Comparison of ENCODE assay signal across 10 cellular contexts in the genomic region with DNA sequence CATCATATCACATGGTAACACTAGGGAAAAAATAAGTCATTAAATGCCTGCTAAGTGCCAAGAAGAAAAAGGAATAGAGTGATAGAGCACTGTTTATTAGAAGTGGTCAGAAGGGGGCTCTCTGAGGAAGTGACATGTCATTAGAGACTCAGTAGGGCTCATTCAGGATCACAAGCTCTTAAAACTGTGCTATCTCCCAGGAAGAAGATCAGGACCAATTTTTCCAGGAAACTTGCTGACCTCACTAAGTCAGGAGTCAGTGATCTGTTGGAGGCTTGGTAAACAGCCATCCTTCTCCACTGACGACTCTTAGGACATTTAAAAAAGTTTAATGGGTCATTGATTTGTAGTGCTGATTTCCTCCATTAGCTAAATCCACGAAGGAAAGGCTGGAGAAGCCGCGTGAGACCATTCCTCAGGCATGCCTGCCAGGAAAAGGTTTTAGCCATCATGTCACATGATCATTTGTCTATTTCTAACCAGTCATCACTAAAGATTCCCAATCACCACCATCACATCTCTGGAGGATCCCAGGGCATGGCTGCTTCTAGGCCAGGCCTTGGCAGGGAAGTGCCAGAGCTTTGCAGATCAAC. TPM values are rescaled to one million over a fixed set of nuclear protein-coding genes. Genes with fewer than 3 reads are reported as not detected.
DNase-seq lines count a peak whose midpoint lies in the region; ATAC-seq, FAIRE-seq and TF ChIP-seq lines count a peak whose summit lies in the region.
"Had no signal": no experiment of that assay in that cellular context is flagged by ENCODE, and none has a peak within 500 bp of the region (broad histone marks: within the 10 kb centered on the region; RNA-seq: fewer than 3 reads in every experiment).

No MANE protein-coding gene starts in this region.

- peak; percentile 10 to 31; a peak in 3 of 4 replicates for TF ChIP-seq RAD21 in H1 (IDR thresholded peaks at IDR 0.05 in 1 of 2, conservative IDR thresholded peaks at IDR 0.05 in 1 of 2; ENCODE audit: low read depth in 2 of 2, low read length in 2 of 2)

- no peak overlapping the region for H4K8ac ChIP-seq in H1 (ENCODE audit: extremely low read depth, insufficient read depth, low read length)

- TF ChIP-seq POLR2A in NB4 (IDR thresholded peaks at IDR 0.05; ENCODE audit: extremely low read depth, insufficient read length) (no peak), H1 (IDR thresholded peaks at IDR 0.05; ENCODE audit: control extremely low read depth in 1 of 2, low read depth in 2 of 2, low read length in 2 of 2) (no peak)

- H2BK120ac ChIP-seq in H1 (replicated peaks; ENCODE audit: low read depth, low read length): no peak overlapping the region

- no peak overlapping the region for H3K56ac ChIP-seq in H1 (replicated peaks; ENCODE audit: insufficient read length, low read depth, low read length)

- H3K4me2 ChIP-seq in BLaER1 (peak overlapping the region; percentile 58), H1 (ENCODE audit: insufficient read depth in 1 of 2, low read depth in 2 of 2, low read length in 2 of 2) (no peak overlapping the region)

- no peaks in the 10 kb centered on the region for H3K9me3 Mint-ChIP-seq in naive thymus-derived CD4-positive, alpha-beta T cell

- H3K18ac ChIP-seq in H1 (ENCODE audit: extremely low read depth, low read length): no peak overlapping the region

- H3K14ac ChIP-seq in H1 (ENCODE audit: insufficient read length): no peak overlapping the region

- no peaks in the 10 kb centered on the region for H3K79me1 ChIP-seq in H1 (ENCODE audit: low read depth, low read length)

- 78% methylated on average over 4 of the region's 4 CpGs; no CpG with 5 or more reads in 1 of the 2 experiments for WGBS in H1 (ENCODE audit: extremely low coverage in 1 of 2, insufficient coverage in 1 of 2, insufficient read length in 1 of 2, insufficient replicate concordance in 2 of 2, low coverage in 1 of 2, low lambda C conversion rate in 2 of 2, missing lambda C conversion rate in 1 of 2), 2 experiments

- H3K36me3 ChIP-seq in BLaER1 (no peaks in the 10 kb centered on the region), H1 (ENCODE audit: control insufficient read depth in 2 of 4, insufficient read depth in 4 of 4, low read length in 3 of 4) (no peaks in the 10 kb centered on the region), SJCRH30 (no peaks in the 10 kb centered on the region)
- no peaks in the 10 kb centered on the region for H3K36me3 ChIP-seq in naive thymus-derived CD4-positive, alpha-beta T cell (ENCODE audit: control insufficient read depth in 2 of 3, insufficient read depth in 3 of 3, low read length in 3 of 3)

- CTCF ChIA-PET in H1 (lab: Charles Lee; ENCODE audit: partially characterized antibody): interaction anchor here (0.7 to 6.4 kb wide), 13 partner anchors 9 to 296 kb away, joined by 3 to 60 read pairs (median 4); no protein-coding TSS in a partner anchor
- CTCF ChIA-PET in naive thymus-derived CD4-positive, alpha-beta T cell (lab: Charles Lee): interaction anchor here (0.6 to 4.8 kb wide), 11 partner anchors 8 to 84 kb away, joined by 3 to 67 read pairs (median 4); no protein-coding TSS in a partner anchor

- no peaks in the 10 kb centered on the region for H3K27me3 ChIP-seq in BLaER1
- no peaks in the 10 kb centered on the region for H3K27me3 ChIP-seq in H1 (replicated peaks in 1 of 4; ENCODE audit: control insufficient read depth in 3 of 4, extremely low read depth in 1 of 4, insufficient read depth in 3 of 4, low read length in 3 of 4)
- no peaks in the 10 kb centered on the region for H3K27me3 ChIP-seq in naive thymus-derived CD4-positive, alpha-beta T cell (ENCODE audit: control insufficient read depth in 2 of 2, insufficient read depth in 2 of 2, low read length in 2 of 2)
- H3K27me3 ChIP-seq in SJCRH30: peaks cover 34% of the 10 kb centered on the region

- peak; percentile 14 for TF ChIP-seq CTCF in NB4 (IDR thresholded peaks at IDR 0.05; ENCODE audit: low read depth, low read length)
- TF ChIP-seq CTCF in H1 (IDR thresholded peaks at IDR 0.05; ENCODE audit: control extremely low read depth in 1 of 3, insufficient read depth in 1 of 3, low read depth in 1 of 3, low read length in 3 of 3): no peak; a peak in 1 of 4 replicates

- H2BK15ac ChIP-seq in H1 (ENCODE audit: low read length): no peak overlapping the region

- no peaks in the 10 kb centered on the region for H3K79me2 ChIP-seq in H1 (ENCODE audit: control insufficient read depth in 1 of 2, insufficient read depth in 2 of 2, low read length in 2 of 2)

- H3K4me3 ChIP-seq in BLaER1 (no peak overlapping the region), NB4 (ENCODE audit: low read depth, low read length) (no peak overlapping the region), H1 (ENCODE audit: extremely low read depth in 1 of 4, insufficient read depth in 2 of 4, low read depth in 3 of 4, low read length in 4 of 4) (no peak overlapping the region), SJCRH30 (no peak overlapping the region)
- no peak overlapping the region for H3K4me3 ChIP-seq in naive thymus-derived CD4-positive, alpha-beta T cell (ENCODE audit: low read length)

- no peak overlapping the region for H2BK12ac ChIP-seq in H1 (ENCODE audit: low read depth, low read length)

- peak overlapping the region in 1 of 9 donors; percentile 60 for H3K27ac Mint-ChIP-seq in naive thymus-derived CD4-positive, alpha-beta T cell

- H3K36me3 Mint-ChIP-seq in naive thymus-derived CD4-positive, alpha-beta T cell: no peaks in the 10 kb centered on the region

- no peak overlapping the region for H2BK5ac ChIP-seq in H1 (ENCODE audit: low read depth, low read length)

- POLR2A ChIA-PET in H1 (lab: Charles Lee; ENCODE audit: partially characterized antibody): no interaction called here
- POLR2A ChIA-PET in naive thymus-derived CD4-positive, alpha-beta T cell (lab: Charles Lee): interaction anchor here (0.6 to 1.2 kb wide), 2 partner anchors 15 to 226 kb away, joined by 3 to 6 read pairs; no protein-coding TSS in a partner anchor

- H3K9ac ChIP-seq in BLaER1 (peak overlapping the region; percentile 34; the same call in 1 of the 2 replicates), H1 (replicated peaks in 1 of 4; ENCODE audit: extremely low read depth in 1 of 4, low read depth in 3 of 4, low read length in 3 of 4) (no peak overlapping the region)

- H4K91ac ChIP-seq in H1 (replicated peaks; ENCODE audit: insufficient read length, low read length): no peak overlapping the region

- H3K4ac ChIP-seq in H1 (replicated peaks; ENCODE audit: insufficient read length, low read depth, low read length): no peak overlapping the region

- H2BK20ac ChIP-seq in H1 (ENCODE audit: low read length): no peak overlapping the region

- no peaks in the 10 kb centered on the region for H3K9me3 ChIP-seq in BLaER1
- no peaks in the 10 kb centered on the region for H3K9me3 ChIP-seq in H1 (ENCODE audit: insufficient read depth in 2 of 2, low read depth in 1 of 2, low read length in 1 of 2)
- no peaks in the 10 kb centered on the region for H3K9me3 ChIP-seq in naive thymus-derived CD4-positive, alpha-beta T cell (ENCODE audit: control insufficient read depth in 2 of 3, low read length in 3 of 3)
- no peaks in the 10 kb centered on the region for H3K9me3 ChIP-seq in SJCRH30 (replicated peaks)

- peak; percentile 35 for DNase-seq in NB4 (ENCODE audit: low read depth)
- no peak for DNase-seq in H1 (ENCODE audit: low read depth in 1 of 2, low spot score in 2 of 2)
- no peak for DNase-seq in naive thymus-derived CD4-positive, alpha-beta T cell
- DNase-seq in DMS153 (lab: John Stamatoyannopoulos, UW): no peak
- DNase-seq in SJCRH30: no peak
- DNase-seq: NCI-H2029 treated with DMSO at 0.1 percent for 48 hours had no signal

- H2AK5ac ChIP-seq in H1 (ENCODE audit: low read depth, low read length): no peak overlapping the region

- H3K23me2 ChIP-seq in H1 (ENCODE audit: low read depth, low read length): no peaks in the 10 kb centered on the region

- H3K4me1 Mint-ChIP-seq in naive thymus-derived CD4-positive, alpha-beta T cell: peaks cover 0 to 23% (median 8%) of the 10 kb centered on the region in 7 donors

- no peaks in the 10 kb centered on the region for H3K27me3 Mint-ChIP-seq in naive thymus-derived CD4-positive, alpha-beta T cell

- peak; percentile 39 for ATAC-seq in naive thymus-derived CD4-positive, alpha-beta T cell
- ATAC-seq in HG03175 (IDR thresholded peaks at IDR 0.05; ENCODE audit: unreplicated experiment) (no peak), GM19463 (IDR thresholded peaks at IDR 0.05; ENCODE audit: unreplicated experiment) (no peak)

- peak overlapping the region; percentile 2; the same call in 1 of the 2 replicates for H2AFZ ChIP-seq in H1 (ENCODE audit: low read length)

- H4K5ac ChIP-seq in H1 (ENCODE audit: insufficient read length, low read depth, low read length): no peak overlapping the region

- no peaks in the 10 kb centered on the region for H4K20me1 ChIP-seq in BLaER1
- H4K20me1 ChIP-seq in H1 (replicated peaks in 1 of 2; ENCODE audit: control insufficient read depth in 1 of 2, insufficient read depth in 2 of 2, low read length in 2 of 2): no peaks in the 10 kb centered on the region

- no peak overlapping the region for H3K23ac ChIP-seq in H1 (ENCODE audit: insufficient read length)

- FAIRE-seq in H1 (lab: Jason Lieb, UNC): no peak
- FAIRE-seq: G401.6 had no signal

- intact Hi-C loops in naive thymus-derived CD4-positive, alpha-beta T cell (cut with micrococcal nuclease): loop anchor here in 1 of 2 donors (1.0 kb wide), 3 partner anchors 66 to 318 kb away; no protein-coding TSS in a partner anchor

- H3K27ac ChIP-seq in BLaER1: no peak overlapping the region
- no peak overlapping the region for H3K27ac ChIP-seq in H1 (ENCODE audit: low read depth, low read length)
- H3K27ac ChIP-seq in naive thymus-derived CD4-positive, alpha-beta T cell (ENCODE audit: low read depth, low read length): no peak overlapping the region
- no peak overlapping the region for H3K27ac ChIP-seq in SJCRH30

- H3K4me1 ChIP-seq in BLaER1 (peaks cover 21% of the 10 kb centered on the region), H1 (replicated peaks in 1 of 4; ENCODE audit: control insufficient read depth in 3 of 4, insufficient read depth in 4 of 4, low read length in 3 of 4) (peaks cover 0 to 2% (median 0%) of the 10 kb centered on the region in 4 experiments; a peak in 1 of 7 replicates), SJCRH30 (peaks cover under 1% of the 10 kb centered on the region; the same call in 1 of the 2 replicates)
- no peaks in the 10 kb centered on the region for H3K4me1 ChIP-seq in naive thymus-derived CD4-positive, alpha-beta T cell (ENCODE audit: control insufficient read depth in 2 of 2, insufficient read depth in 2 of 2, low read length in 2 of 2)

- no peak for TF ChIP-seq EP300 in H1 (IDR thresholded peaks at IDR 0.05; ENCODE audit: borderline replicate concordance in 1 of 2, low read depth in 2 of 2, low read length in 2 of 2)

- no peak overlapping the region for H3K4me3 Mint-ChIP-seq in naive thymus-derived CD4-positive, alpha-beta T cell

RNA-seq across cellular contexts. Expression of gene PTPN1, which starts 5.9 kb away (rescaled TPM):
- total RNA-seq in H1 (2021; fragmentation: NEBNext Ultra II Directional; extraction: Animal tissue kit (Norgen Biotek cat#: 25700)): 30.8 and 32.1 TPM in 2 replicates
- 18.4 and 18.6 TPM in 2 replicates for polyA plus RNA-seq in H1 (2011; rRNA removed)
- 18.0 TPM for polyA plus RNA-seq in H1 (2011; cell fraction: cytosol; rRNA removed)
- polyA plus RNA-seq in H1 (2011; cell fraction: nucleus; rRNA removed): 19.0 TPM
- polyA plus RNA-seq in H1 (2012, experiment 1 of 2): 20.7 to 26.6 TPM (median 24.5 TPM) in 4 replicates
- polyA plus RNA-seq in H1 (2012, experiment 2 of 2): 15.2 TPM
- polyA plus RNA-seq in H1 (2013, experiment 1 of 2): 24.8 TPM
- 23.8 TPM for polyA plus RNA-seq in H1 (2013, experiment 2 of 2)
- polyA minus RNA-seq in H1 (2011; rRNA and poly(A)+ RNA removed): 18.1 and 19.4 TPM in 2 replicates
- 10.7 TPM for polyA minus RNA-seq in H1 (2011; cell fraction: cytosol; rRNA and poly(A)+ RNA removed)
- polyA minus RNA-seq in H1 (2011; cell fraction: nucleus; rRNA and poly(A)+ RNA removed): 15.3 TPM
- total RNA-seq in naive thymus-derived CD4-positive, alpha-beta T cell: 10 to 100 TPM; 53.9 to 80.5 (median 60.2) TPM
- 10 to 100 TPM; 30.4 to 34.7 TPM for polyA plus RNA-seq in naive thymus-derived CD4-positive, alpha-beta T cell
- 64.3 and 72.3 TPM in 2 replicates for total RNA-seq in SJCRH30 (2014; rRNA removed; shearing (Covaris generic))
